ENCODE assay signal across 8 cellular contexts in the genomic region with DNA sequence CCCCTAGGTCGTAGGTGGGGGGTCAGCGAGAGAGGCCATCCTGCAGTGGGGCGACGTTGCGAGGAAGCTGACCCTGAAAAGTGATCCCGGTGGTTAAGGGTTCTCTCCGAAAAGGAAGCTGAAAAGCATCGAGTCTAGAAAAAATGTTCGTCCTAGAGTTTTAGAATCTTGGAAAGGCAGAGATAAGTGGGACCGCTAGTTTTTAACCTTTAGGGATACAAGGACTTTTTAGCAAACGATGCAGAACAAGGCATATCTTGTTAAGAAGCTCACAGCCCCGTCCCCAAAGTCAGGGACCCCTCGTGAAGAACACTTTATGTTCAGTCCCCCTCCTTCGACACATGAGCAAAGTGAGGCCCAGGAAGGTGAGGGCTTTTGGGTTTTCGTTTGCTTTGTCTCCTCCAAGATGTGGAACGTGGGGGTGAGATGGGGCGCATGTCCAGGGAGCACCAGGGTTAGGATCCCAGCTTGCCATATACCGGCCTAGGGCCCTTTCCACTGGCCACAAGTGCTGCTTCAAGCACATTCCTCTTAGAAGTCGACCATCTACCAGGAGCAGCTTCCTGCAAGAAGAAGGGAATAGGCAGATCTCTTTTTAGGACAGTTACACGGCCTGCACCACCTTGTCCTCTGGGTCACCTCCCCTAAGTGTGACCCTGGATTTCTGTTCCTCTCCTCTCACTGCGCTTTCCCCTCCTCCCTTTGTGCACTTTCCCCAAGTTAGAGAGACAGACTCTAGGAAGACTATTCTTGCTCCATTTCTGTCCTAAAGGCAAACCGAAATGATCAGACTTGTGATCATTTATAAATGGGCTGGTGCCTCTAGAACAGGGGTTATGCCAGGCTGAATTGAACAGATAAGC. TPM values are rescaled to one million over a fixed set of nuclear protein-coding genes. Genes with fewer than 3 reads are reported as not detected.
DNase-seq lines count a peak whose midpoint lies in the region; ATAC-seq and TF ChIP-seq lines count a peak whose summit lies in the region.

No MANE protein-coding gene starts in this region.

- no peak for TF ChIP-seq POLR2A in HCT116 (IDR thresholded peaks at IDR 0.05; ENCODE audit: borderline replicate concordance, extremely low read depth, insufficient read depth, insufficient read length)

- H3K4me2 ChIP-seq in HCT116 (ENCODE audit: low read length) = peak overlapping the region; percentile 98
- H3K4me2 ChIP-seq in skeletal muscle satellite cell (ENCODE audit: low read length) = peak overlapping the region; percentile 93

- no peak overlapping the region for H2AFZ ChIP-seq in HCT116 (ENCODE audit: low read depth, low read length, poor library complexity, severe bottlenecking)

- H3K27me3 Mint-ChIP-seq in activated CD8-positive, alpha-beta T cell treated with anti-CD3 and anti-CD28 coated beads for 36 hours = peaks cover 4% of the 10 kb centered on the region
- peaks cover 5% of the 10 kb centered on the region for H3K27me3 Mint-ChIP-seq in glutamatergic neuron (ENCODE audit: unreplicated experiment)

- TF ChIP-seq CTCF in C4-2B (conservative IDR thresholded peaks at IDR 0.05) = no peak
- no peak for TF ChIP-seq CTCF in HCT116 (IDR thresholded peaks at IDR 0.05 in 2 of 3, conservative IDR thresholded peaks at IDR 0.05 in 1 of 3; ENCODE audit: borderline replicate concordance in 1 of 3, insufficient read depth in 1 of 3, low read depth in 2 of 3, low read length in 2 of 3)
- no peak for TF ChIP-seq CTCF in activated CD8-positive, alpha-beta T cell treated with anti-CD3 and anti-CD28 coated beads for 36 hours (IDR thresholded peaks at IDR 0.05)
- TF ChIP-seq CTCF in glutamatergic neuron (IDR thresholded peaks at IDR 0.05; ENCODE audit: partially characterized antibody, unreplicated experiment) = no peak

- intact Hi-C loops in HCT116 (cut with micrococcal nuclease) = no loop called here
- intact Hi-C loops in activated CD8-positive, alpha-beta T cell treated with anti-CD3 and anti-CD28 coated beads for 36 hours (cut with micrococcal nuclease) = no loop called here

- RAD21 ChIA-PET in HCT116 (lab: Charles Lee; ENCODE audit: low non-redundant PET in 1 of 2, low total read pairs in 2 of 2, uncharacterized antibody in 2 of 2, unreplicated experiment in 2 of 2) = no interaction called here

- H3K9ac ChIP-seq in HCT116 (ENCODE audit: low read length) = peak overlapping the region; percentile 78
- H3K9ac ChIP-seq in skeletal muscle satellite cell (ENCODE audit: low read depth, low read length) = peak overlapping the region; percentile 85

- BruUV-seq in HCT116 (replicated peaks; lab: Mats Ljungman, UMichigan) = TSS peak; percentile 49

- peak overlapping the region; percentile 73 for H3K4me3 Mint-ChIP-seq in activated CD8-positive, alpha-beta T cell treated with anti-CD3 and anti-CD28 coated beads for 36 hours
- peak overlapping the region; percentile 86 for H3K4me3 Mint-ChIP-seq in glutamatergic neuron (ENCODE audit: unreplicated experiment)

- peaks cover 0 to 20% of the 10 kb centered on the region in 2 experiments; a peak in 2 of 4 replicates for H3K4me1 ChIP-seq in HCT116 (ENCODE audit: control insufficient read depth in 1 of 2, insufficient read depth in 2 of 2, low read length in 2 of 2)
- H3K4me1 ChIP-seq in skeletal muscle satellite cell (ENCODE audit: control insufficient read depth, insufficient read depth, low read length) = peaks cover 12% of the 10 kb centered on the region

- DNase-seq in HCT116 (ENCODE audit: low read depth, low spot score) (no peak), glutamatergic neuron (no peak), inferior parietal cortex (ENCODE audit: extremely low spot score) (no peak)
- DNase-seq in activated CD8-positive, alpha-beta T cell treated with anti-CD3 and anti-CD28 coated beads for 36 hours = no peak

- peaks cover 25% of the 10 kb centered on the region for H3K4me1 Mint-ChIP-seq in activated CD8-positive, alpha-beta T cell treated with anti-CD3 and anti-CD28 coated beads for 36 hours (ENCODE audit: low read depth)
- no peaks in the 10 kb centered on the region for H3K4me1 Mint-ChIP-seq in glutamatergic neuron (ENCODE audit: low read depth, unreplicated experiment)

- H3K27ac ChIP-seq in C4-2B = peak overlapping the region; percentile 88
- peak overlapping the region; percentile 53; the same call in 1 of the 2 replicates for H3K27ac ChIP-seq in HCT116 (ENCODE audit: low read depth, low read length)

- H3K4me3 ChIP-seq in HCT116 (replicated peaks in 1 of 2; ENCODE audit: low read depth in 1 of 2, low read length in 2 of 2) = peak overlapping the region; percentile 64 to 78
- peak overlapping the region; percentile 90 for H3K4me3 ChIP-seq in skeletal muscle satellite cell (ENCODE audit: low read length)

- peaks cover 15% of the 10 kb centered on the region for H3K79me2 ChIP-seq in HCT116 (ENCODE audit: insufficient read depth, low read length)

- no peaks in the 10 kb centered on the region for H4K20me1 ChIP-seq in HCT116 (ENCODE audit: insufficient read depth)

- no peaks in the 10 kb centered on the region for H3K9me2 ChIP-seq in HCT116 (ENCODE audit: insufficient read depth)

- no peaks in the 10 kb centered on the region for H3K9me3 Mint-ChIP-seq in activated CD8-positive, alpha-beta T cell treated with anti-CD3 and anti-CD28 coated beads for 36 hours
- H3K9me3 Mint-ChIP-seq in glutamatergic neuron (ENCODE audit: unreplicated experiment) = peaks cover 7% of the 10 kb centered on the region

- CTCF ChIA-PET in HCT116 (lab: Charles Lee) = no interaction called here
- CTCF ChIA-PET in activated CD8-positive, alpha-beta T cell treated with anti-CD3 and anti-CD28 coated beads for 36 hours (lab: Charles Lee) = interaction anchor here (1.0 to 1.4 kb wide), 3 partner anchors 22 to 36 kb away, joined by 3 to 4 read pairs (median 3); no protein-coding TSS in a partner anchor

- H3K9me3 ChIP-seq in HCT116 (ENCODE audit: control insufficient read depth in 1 of 2, insufficient read depth in 1 of 2, low read depth in 1 of 2, low read length in 2 of 2) (no peaks in the 10 kb centered on the region), skeletal muscle satellite cell (replicated peaks; ENCODE audit: low read length) (no peaks in the 10 kb centered on the region)

- no peak for TF ChIP-seq RAD21 in HCT116 (IDR thresholded peaks at IDR 0.05; ENCODE audit: low read depth)

- H3K27me3 ChIP-seq in HCT116 (ENCODE audit: insufficient read depth, low read length) (no peaks in the 10 kb centered on the region), skeletal muscle satellite cell (ENCODE audit: control insufficient read depth, insufficient read depth, low read length) (no peaks in the 10 kb centered on the region)

- ATAC-seq in HCT116 (no peak), GM18502 (IDR thresholded peaks at IDR 0.05; ENCODE audit: poor library complexity, unreplicated experiment) (no peak), GM18861 (IDR thresholded peaks at IDR 0.05; ENCODE audit: unreplicated experiment) (no peak)
- ATAC-seq in activated CD8-positive, alpha-beta T cell treated with anti-CD3 and anti-CD28 coated beads for 36 hours = no peak

- peak overlapping the region; percentile 19 for H3K27ac Mint-ChIP-seq in activated CD8-positive, alpha-beta T cell treated with anti-CD3 and anti-CD28 coated beads for 36 hours
- H3K27ac Mint-ChIP-seq in glutamatergic neuron (ENCODE audit: unreplicated experiment) = peak overlapping the region; percentile 35

- 0 out of 4 replicates have a peak, but pooled peaks cover 0 to 5% of the 10 kb centered on the region in 2 experiments for H3K36me3 ChIP-seq in HCT116 (ENCODE audit: control insufficient read depth in 1 of 2, insufficient read depth in 2 of 2, low read length in 2 of 2)
- peaks cover 6% of the 10 kb centered on the region for H3K36me3 ChIP-seq in skeletal muscle satellite cell (ENCODE audit: insufficient read depth, low read length)

- POLR2A ChIA-PET in HCT116 (lab: Charles Lee) = no interaction called here
- POLR2A ChIA-PET in activated CD8-positive, alpha-beta T cell treated with anti-CD3 and anti-CD28 coated beads for 36 hours (lab: Charles Lee) = interaction anchor here (1.0 kb wide), 1 partner anchor 9 kb away, joined by 3 read pairs; no protein-coding TSS in a partner anchor

- peaks cover 1% of the 10 kb centered on the region for H3K36me3 Mint-ChIP-seq in activated CD8-positive, alpha-beta T cell treated with anti-CD3 and anti-CD28 coated beads for 36 hours (ENCODE audit: low read depth)
- no peaks in the 10 kb centered on the region for H3K36me3 Mint-ChIP-seq in glutamatergic neuron (ENCODE audit: unreplicated experiment)

TF ChIP-seq in HCT116, 20 proteins besides CTCF, POLR2A, EP300 and RAD21 (continues in another document):
- no peak for TF ChIP-seq SRF (IDR thresholded peaks at IDR 0.05; ENCODE audit: low read depth)
- TF ChIP-seq, protein P1, sequence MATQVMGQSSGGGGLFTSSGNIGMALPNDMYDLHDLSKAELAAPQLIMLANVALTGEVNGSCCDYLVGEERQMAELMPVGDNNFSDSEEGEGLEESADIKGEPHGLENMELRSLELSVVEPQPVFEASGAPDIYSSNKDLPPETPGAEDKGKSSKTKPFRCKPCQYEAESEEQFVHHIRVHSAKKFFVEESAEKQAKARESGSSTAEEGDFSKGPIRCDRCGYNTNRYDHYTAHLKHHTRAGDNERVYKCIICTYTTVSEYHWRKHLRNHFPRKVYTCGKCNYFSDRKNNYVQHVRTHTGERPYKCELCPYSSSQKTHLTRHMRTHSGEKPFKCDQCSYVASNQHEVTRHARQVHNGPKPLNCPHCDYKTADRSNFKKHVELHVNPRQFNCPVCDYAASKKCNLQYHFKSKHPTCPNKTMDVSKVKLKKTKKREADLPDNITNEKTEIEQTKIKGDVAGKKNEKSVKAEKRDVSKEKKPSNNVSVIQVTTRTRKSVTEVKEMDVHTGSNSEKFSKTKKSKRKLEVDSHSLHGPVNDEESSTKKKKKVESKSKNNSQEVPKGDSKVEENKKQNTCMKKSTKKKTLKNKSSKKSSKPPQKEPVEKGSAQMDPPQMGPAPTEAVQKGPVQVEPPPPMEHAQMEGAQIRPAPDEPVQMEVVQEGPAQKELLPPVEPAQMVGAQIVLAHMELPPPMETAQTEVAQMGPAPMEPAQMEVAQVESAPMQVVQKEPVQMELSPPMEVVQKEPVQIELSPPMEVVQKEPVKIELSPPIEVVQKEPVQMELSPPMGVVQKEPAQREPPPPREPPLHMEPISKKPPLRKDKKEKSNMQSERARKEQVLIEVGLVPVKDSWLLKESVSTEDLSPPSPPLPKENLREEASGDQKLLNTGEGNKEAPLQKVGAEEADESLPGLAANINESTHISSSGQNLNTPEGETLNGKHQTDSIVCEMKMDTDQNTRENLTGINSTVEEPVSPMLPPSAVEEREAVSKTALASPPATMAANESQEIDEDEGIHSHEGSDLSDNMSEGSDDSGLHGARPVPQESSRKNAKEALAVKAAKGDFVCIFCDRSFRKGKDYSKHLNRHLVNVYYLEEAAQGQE (IDR thresholded peaks at IDR 0.05; ENCODE audit: low read depth) = no peak
- TF ChIP-seq YY1 (IDR thresholded peaks at IDR 0.05; ENCODE audit: extremely low read depth, insufficient replicate concordance, low read depth, low read length) = no peak
- no peak for TF ChIP-seq JUND (IDR thresholded peaks at IDR 0.05)
- TF ChIP-seq EGR1 (IDR thresholded peaks at IDR 0.05; ENCODE audit: low read depth) = no peak

RNA-seq across cellular contexts. Expression of a gene that starts 1.0 kb away (rescaled TPM):
- total RNA-seq in HCT116 (2021; ENCODE audit: unreplicated experiment) = 9.4 TPM
- polyA plus RNA-seq in HCT116 (2012) = 2.7 and 4.7 TPM in 2 replicates
- 1 to 10 TPM; 2.0 to 3.2 TPM for total RNA-seq in activated CD8-positive, alpha-beta T cell treated with anti-CD3 and anti-CD28 coated beads for 36 hours
- total RNA-seq in glutamatergic neuron (ENCODE audit: unreplicated experiment) = 3.0 TPM
- 2.8 and 6.3 TPM in 2 replicates for total RNA-seq in skeletal muscle satellite cell (2012; rRNA removed)
